In the genomic region with DNA sequence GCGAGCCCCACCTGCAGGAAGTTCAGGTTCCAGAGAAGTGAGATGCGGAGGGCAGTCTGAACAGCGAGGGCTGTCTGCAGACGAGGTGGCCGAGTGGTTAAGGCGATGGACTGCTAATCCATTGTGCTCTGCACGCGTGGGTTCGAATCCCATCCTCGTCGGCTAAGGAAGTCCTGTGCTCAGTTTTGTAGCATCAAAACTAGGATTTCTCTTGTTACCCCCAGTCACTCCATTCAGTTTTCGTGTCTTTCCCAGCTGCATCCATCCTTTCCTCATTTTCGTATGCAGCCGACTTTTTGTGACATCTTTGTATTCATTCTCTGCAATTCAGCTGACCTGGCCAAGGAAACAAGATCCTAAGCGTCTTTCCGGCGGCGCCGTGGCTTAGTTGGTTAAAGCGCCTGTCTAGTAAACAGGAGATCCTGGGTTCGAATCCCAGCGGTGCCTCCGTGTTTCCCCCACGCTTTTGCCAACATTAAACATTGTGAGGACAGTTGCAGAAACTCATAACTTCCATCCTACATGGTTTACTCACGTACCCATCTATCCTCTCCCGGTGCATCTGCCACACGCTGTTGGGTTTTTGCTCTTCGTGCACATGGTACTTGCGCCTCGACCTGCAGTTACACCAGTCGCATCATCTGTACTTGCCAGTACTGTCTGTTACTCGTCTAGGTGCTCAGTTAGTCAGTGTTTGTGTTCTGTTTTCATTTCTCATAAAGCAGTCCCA, we compare ENCODE assay signal across 1 cellular context.
TF ChIP-seq lines count a peak whose summit lies in the region.

No MANE protein-coding gene starts in this region.

TF ChIP-seq in PFSK-1, 5 proteins besides CTCF, POLR2A, EP300 and RAD21 (continued from another document):
- TF ChIP-seq, protein P1, sequence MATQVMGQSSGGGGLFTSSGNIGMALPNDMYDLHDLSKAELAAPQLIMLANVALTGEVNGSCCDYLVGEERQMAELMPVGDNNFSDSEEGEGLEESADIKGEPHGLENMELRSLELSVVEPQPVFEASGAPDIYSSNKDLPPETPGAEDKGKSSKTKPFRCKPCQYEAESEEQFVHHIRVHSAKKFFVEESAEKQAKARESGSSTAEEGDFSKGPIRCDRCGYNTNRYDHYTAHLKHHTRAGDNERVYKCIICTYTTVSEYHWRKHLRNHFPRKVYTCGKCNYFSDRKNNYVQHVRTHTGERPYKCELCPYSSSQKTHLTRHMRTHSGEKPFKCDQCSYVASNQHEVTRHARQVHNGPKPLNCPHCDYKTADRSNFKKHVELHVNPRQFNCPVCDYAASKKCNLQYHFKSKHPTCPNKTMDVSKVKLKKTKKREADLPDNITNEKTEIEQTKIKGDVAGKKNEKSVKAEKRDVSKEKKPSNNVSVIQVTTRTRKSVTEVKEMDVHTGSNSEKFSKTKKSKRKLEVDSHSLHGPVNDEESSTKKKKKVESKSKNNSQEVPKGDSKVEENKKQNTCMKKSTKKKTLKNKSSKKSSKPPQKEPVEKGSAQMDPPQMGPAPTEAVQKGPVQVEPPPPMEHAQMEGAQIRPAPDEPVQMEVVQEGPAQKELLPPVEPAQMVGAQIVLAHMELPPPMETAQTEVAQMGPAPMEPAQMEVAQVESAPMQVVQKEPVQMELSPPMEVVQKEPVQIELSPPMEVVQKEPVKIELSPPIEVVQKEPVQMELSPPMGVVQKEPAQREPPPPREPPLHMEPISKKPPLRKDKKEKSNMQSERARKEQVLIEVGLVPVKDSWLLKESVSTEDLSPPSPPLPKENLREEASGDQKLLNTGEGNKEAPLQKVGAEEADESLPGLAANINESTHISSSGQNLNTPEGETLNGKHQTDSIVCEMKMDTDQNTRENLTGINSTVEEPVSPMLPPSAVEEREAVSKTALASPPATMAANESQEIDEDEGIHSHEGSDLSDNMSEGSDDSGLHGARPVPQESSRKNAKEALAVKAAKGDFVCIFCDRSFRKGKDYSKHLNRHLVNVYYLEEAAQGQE (IDR thresholded peaks at IDR 0.05; ENCODE audit: insufficient read depth in 1 of 2, low read depth in 2 of 2, low read length in 2 of 2): peak in 1 of 2 experiments; percentile 39; a peak in 1 of 4 replicates
TF ChIP-seq in PFSK-1: peak in this region for 4.
